ENCODE assay signal across 8 cellular contexts in genomic region chr6:118565317-118565960, GRCh38. TPM values are rescaled to one million over a fixed set of nuclear protein-coding genes. Genes with fewer than 3 reads are reported as not detected.
DNase-seq lines count a peak whose midpoint lies in the region; ATAC-seq and TF ChIP-seq lines count a peak whose summit lies in the region.

No MANE protein-coding gene starts in this region.

- TF ChIP-seq POLR2A in breast epithelium (IDR thresholded peaks at IDR 0.05) = no peak

- H3K9me3 ChIP-seq in breast epithelium = no peaks in the 10 kb centered on the region
- no peaks in the 10 kb centered on the region for H3K9me3 ChIP-seq in neural progenitor cell (ENCODE audit: low read depth)

- H3K4me1 Mint-ChIP-seq in neural progenitor cell = no peaks in the 10 kb centered on the region

- no peaks in the 10 kb centered on the region for H3K27me3 Mint-ChIP-seq in neural progenitor cell (ENCODE audit: insufficient read depth, low read depth)

- H3K4me1 ChIP-seq in breast epithelium (no peaks in the 10 kb centered on the region), neural progenitor cell (no peaks in the 10 kb centered on the region)

- ATAC-seq in GM19035 (IDR thresholded peaks at IDR 0.05; ENCODE audit: unreplicated experiment) (peak; percentile 98), HG03066 (IDR thresholded peaks at IDR 0.05; ENCODE audit: low read depth, unreplicated experiment) (peak; percentile 100)

- H3K27ac Mint-ChIP-seq in neural progenitor cell = no peak overlapping the region

- H3K36me3 Mint-ChIP-seq in neural progenitor cell = no peaks in the 10 kb centered on the region

- H3K36me3 ChIP-seq in breast epithelium (no peaks in the 10 kb centered on the region), neural progenitor cell (no peaks in the 10 kb centered on the region)

- no peaks in the 10 kb centered on the region for H3K79me2 ChIP-seq in neural progenitor cell (ENCODE audit: low read depth)

- no peaks in the 10 kb centered on the region for H3K9me3 Mint-ChIP-seq in neural progenitor cell

- intact Hi-C loops in breast epithelium (cut with DNase I; ENCODE audit: low total_unique reads) = no loop called here

- peak in 2 of 3 donors; percentile 35 to 44 for TF ChIP-seq CTCF in breast epithelium (IDR thresholded peaks at IDR 0.05)
- peak; percentile 36 for TF ChIP-seq CTCF in neural progenitor cell (IDR thresholded peaks at IDR 0.05)

- no peak overlapping the region for H3K9ac ChIP-seq in neural progenitor cell

- H3K4me3 ChIP-seq in breast epithelium (no peak overlapping the region), neural progenitor cell (no peak overlapping the region)

- H2AFZ ChIP-seq in neural progenitor cell (replicated peaks) = no peak overlapping the region

- no peaks in the 10 kb centered on the region for H4K20me1 ChIP-seq in neural progenitor cell (ENCODE audit: low read depth)

- H3K27me3 ChIP-seq in breast epithelium (no peaks in the 10 kb centered on the region), neural progenitor cell (no peaks in the 10 kb centered on the region)

- DNase-seq in DMS 273 (lab: John Stamatoyannopoulos, UW; ENCODE audit: unreplicated experiment) = peak; percentile 65
- DNase-seq in DMS 273 treated with DMSO at 0.1 percent for 48 hours (lab: John Stamatoyannopoulos, UW) = no peak
- DNase-seq in NCI-H2196 treated with DMSO at 0.1 percent for 48 hours (lab: John Stamatoyannopoulos, UW; ENCODE audit: unreplicated experiment) = peak; percentile 3
- no peak for DNase-seq in breast epithelium (ENCODE audit: low spot score in 2 of 2)
- no peak for DNase-seq in neural progenitor cell (ENCODE audit: low spot score)
- DNase-seq in ureter (ENCODE audit: low spot score) = no peak

- no peak overlapping the region for H3K4me2 ChIP-seq in neural progenitor cell

- H3K27ac ChIP-seq in breast epithelium (no peak overlapping the region), neural progenitor cell (no peak overlapping the region)

- H3F3A ChIP-seq in neural progenitor cell (ENCODE audit: low read depth) = no peaks in the 10 kb centered on the region

- no peak overlapping the region for H3K4me3 Mint-ChIP-seq in neural progenitor cell

RNA-seq across cellular contexts. Expression of gene PLN, which starts 17.3 kb away (rescaled TPM):
- total RNA-seq in breast epithelium (1 to 10 TPM; 2.9 to 5.7 (median 4.6) TPM), neural progenitor cell (ENCODE audit: low replicate concordance) (not detected in 2 replicates), ureter (89.3 TPM)

Comparison
In these comparisons a context has a peak if more than half of its experiments do, and no peak if none do; other contexts are left out.
1. DNase-seq: peak in DMS 273 (single experiment) and NCI-H2196 treated with DMSO at 0.1 percent for 48 hours (single experiment); none in DMS 273 treated with DMSO at 0.1 percent for 48 hours (single experiment), breast epithelium (0 of 2), neural progenitor cell (single experiment) and ureter (single experiment).
2. RNA of gene PLN, which starts 17.3 kb away (total RNA-seq): 89.3 TPM in ureter (single experiment); 2.9 to 5.7 TPM in breast epithelium and not detected in neural progenitor cell; every median in the first group is over 10 times any median in the second.